In the genomic region with DNA sequence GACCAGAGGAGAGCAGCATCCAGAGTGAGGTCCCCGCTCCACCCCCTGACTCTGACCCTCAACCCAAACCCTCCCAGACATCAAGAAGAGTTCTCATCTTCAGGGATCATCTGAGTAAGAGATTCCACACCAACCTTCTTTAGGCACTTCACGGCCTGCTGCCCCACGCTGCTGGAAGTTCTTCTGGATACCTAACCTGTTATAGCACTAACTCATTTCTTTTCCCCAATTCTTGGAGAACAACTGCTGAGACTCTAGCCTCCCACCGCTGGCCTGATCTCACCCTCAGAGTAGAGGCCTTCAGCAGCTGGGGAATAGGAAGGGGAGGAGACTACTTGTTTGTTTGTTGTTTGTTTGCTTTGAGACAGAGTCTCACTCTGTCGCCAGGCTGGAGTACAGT, we compare ENCODE assay signal across 20 cellular contexts. TPM values are rescaled to one million over a fixed set of nuclear protein-coding genes. Genes with fewer than 3 reads are reported as not detected.
DNase-seq lines count a peak whose midpoint lies in the region; ATAC-seq lines count a peak whose summit lies in the region.
"Had no signal": no experiment of that assay in that cellular context is flagged by ENCODE, and none has a peak within 500 bp of the region (broad histone marks: within the 10 kb centered on the region; RNA-seq: fewer than 3 reads in every experiment).

No MANE protein-coding gene starts in this region.

- peaks cover 9% of the 10 kb centered on the region for H3K4me1 Mint-ChIP-seq in activated naive CD8-positive, alpha-beta T cell treated with anti-CD3 and anti-CD28 coated beads, Interleukin-2, amount 10 ng/mL, durations not matched to agents 7 days and 5 days
- peaks cover 11% of the 10 kb centered on the region for H3K4me1 Mint-ChIP-seq in activated naive CD8-positive, alpha-beta T cell treated with anti-CD3 and anti-CD28 coated beads for 36 hours
- peaks cover 9% of the 10 kb centered on the region for H3K4me1 Mint-ChIP-seq in dendritic cell treated with granulocyte-macrophage colony-stimulating factor and Interleukin-4, amounts not matched to agents 40 ng/mL and 50 ng/mL, for 4 days (ENCODE audit: low read depth)
- peaks cover 14% of the 10 kb centered on the region for H3K4me1 Mint-ChIP-seq in stimulated activated effector memory CD8-positive, alpha-beta T cell treated with anti-CD3 and anti-CD28 coated beads, Interleukin-12 subunit alpha, Interleukin-12 subunit beta, amount 100 ng/mL, for 72 hours
- peaks cover 6% of the 10 kb centered on the region for H3K4me1 Mint-ChIP-seq in activated T-helper 17 cell treated with anti-CD3 and anti-CD28 coated beads, Interleukin-2, amount 50 U/mL, for 72 hours
- H3K4me1 Mint-ChIP-seq: CD4-positive, alpha-beta memory T cell; GM23338; H9 had no signal

- POLR2A ChIA-PET in activated naive CD8-positive, alpha-beta T cell treated with anti-CD3 and anti-CD28 coated beads, Interleukin-2, amount 10 ng/mL, durations not matched to agents 7 days and 5 days (lab: Charles Lee), result no interaction called here

- DNase-seq in activated naive CD8-positive, alpha-beta T cell treated with anti-CD3 and anti-CD28 coated beads, Interleukin-2, amount 10 ng/mL, durations not matched to agents 7 days and 5 days, result peak; percentile 20
- no peak for DNase-seq in activated naive CD8-positive, alpha-beta T cell treated with anti-CD3 and anti-CD28 coated beads for 36 hours
- DNase-seq in posterior vena cava (ENCODE audit: low spot score) (peak; percentile 69), NCI-H524 (lab: John Stamatoyannopoulos, UW) (no peak)
- no peak for DNase-seq in stimulated activated effector memory CD8-positive, alpha-beta T cell treated with anti-CD3 and anti-CD28 coated beads, Interleukin-12 subunit alpha, Interleukin-12 subunit beta, amount 100 ng/mL, for 72 hours (ENCODE audit: low spot score in 2 of 2)
- DNase-seq: C1 segment of cervical spinal cord; Calu3; CD4-positive, alpha-beta memory T cell; COR-L47; DMS53; DMS79 treated with DMSO at 0.1 percent for 48 hours; GF-D8; H9 had no signal

- no peak for ATAC-seq in activated naive CD8-positive, alpha-beta T cell treated with anti-CD3 and anti-CD28 coated beads, Interleukin-2, amount 10 ng/mL, durations not matched to agents 7 days and 5 days (ENCODE audit: low read depth)
- ATAC-seq in stimulated activated effector memory CD8-positive, alpha-beta T cell treated with anti-CD3 and anti-CD28 coated beads, Interleukin-12 subunit alpha, Interleukin-12 subunit beta, amount 100 ng/mL, for 72 hours, result no peak
- ATAC-seq in activated T-helper 17 cell treated with anti-CD3 and anti-CD28 coated beads, Interleukin-2, amount 50 U/mL, for 72 hours (replicated peaks), result no peak
- ATAC-seq: GM23338, HCT116 had no signal

- intact Hi-C loops in dendritic cell treated with granulocyte-macrophage colony-stimulating factor and Interleukin-4, amounts not matched to agents 40 ng/mL and 50 ng/mL, for 4 days (cut with micrococcal nuclease), result no loop called here
- intact Hi-C loops in posterior vena cava (cut with DNase I), result no loop called here

- no peak overlapping the region for H3K4me3 Mint-ChIP-seq in activated naive CD8-positive, alpha-beta T cell treated with anti-CD3 and anti-CD28 coated beads, Interleukin-2, amount 10 ng/mL, durations not matched to agents 7 days and 5 days
- H3K4me3 Mint-ChIP-seq in activated naive CD8-positive, alpha-beta T cell treated with anti-CD3 and anti-CD28 coated beads for 36 hours, result no peak overlapping the region
- H3K4me3 Mint-ChIP-seq in dendritic cell treated with granulocyte-macrophage colony-stimulating factor and Interleukin-4, amounts not matched to agents 40 ng/mL and 50 ng/mL, for 4 days, result no peak overlapping the region
- no peak overlapping the region for H3K4me3 Mint-ChIP-seq in stimulated activated effector memory CD8-positive, alpha-beta T cell treated with anti-CD3 and anti-CD28 coated beads, Interleukin-12 subunit alpha, Interleukin-12 subunit beta, amount 100 ng/mL, for 72 hours
- H3K4me3 Mint-ChIP-seq in activated T-helper 17 cell treated with anti-CD3 and anti-CD28 coated beads, Interleukin-2, amount 50 U/mL, for 72 hours, result no peak overlapping the region
- H3K4me3 Mint-ChIP-seq: CD4-positive, alpha-beta memory T cell; GM23338; H9 had no signal

- peaks cover 5% of the 10 kb centered on the region for H3K27me3 Mint-ChIP-seq in activated naive CD8-positive, alpha-beta T cell treated with anti-CD3 and anti-CD28 coated beads, Interleukin-2, amount 10 ng/mL, durations not matched to agents 7 days and 5 days
- H3K27me3 Mint-ChIP-seq in activated naive CD8-positive, alpha-beta T cell treated with anti-CD3 and anti-CD28 coated beads for 36 hours, result no peaks in the 10 kb centered on the region
- peaks cover 13% of the 10 kb centered on the region for H3K27me3 Mint-ChIP-seq in dendritic cell treated with granulocyte-macrophage colony-stimulating factor and Interleukin-4, amounts not matched to agents 40 ng/mL and 50 ng/mL, for 4 days
- H3K27me3 Mint-ChIP-seq in activated T-helper 17 cell treated with anti-CD3 and anti-CD28 coated beads, Interleukin-2, amount 50 U/mL, for 72 hours, result no peaks in the 10 kb centered on the region
- H3K27me3 Mint-ChIP-seq: CD4-positive, alpha-beta memory T cell had no signal

- no peaks in the 10 kb centered on the region for H3K36me3 Mint-ChIP-seq in activated naive CD8-positive, alpha-beta T cell treated with anti-CD3 and anti-CD28 coated beads, Interleukin-2, amount 10 ng/mL, durations not matched to agents 7 days and 5 days
- no peaks in the 10 kb centered on the region for H3K36me3 Mint-ChIP-seq in activated naive CD8-positive, alpha-beta T cell treated with anti-CD3 and anti-CD28 coated beads for 36 hours
- H3K36me3 Mint-ChIP-seq in dendritic cell treated with granulocyte-macrophage colony-stimulating factor and Interleukin-4, amounts not matched to agents 40 ng/mL and 50 ng/mL, for 4 days (ENCODE audit: low read depth), result no peaks in the 10 kb centered on the region
- no peaks in the 10 kb centered on the region for H3K36me3 Mint-ChIP-seq in stimulated activated effector memory CD8-positive, alpha-beta T cell treated with anti-CD3 and anti-CD28 coated beads, Interleukin-12 subunit alpha, Interleukin-12 subunit beta, amount 100 ng/mL, for 72 hours
- H3K36me3 Mint-ChIP-seq in activated T-helper 17 cell treated with anti-CD3 and anti-CD28 coated beads, Interleukin-2, amount 50 U/mL, for 72 hours (ENCODE audit: low read depth), result no peaks in the 10 kb centered on the region
- H3K36me3 Mint-ChIP-seq: CD4-positive, alpha-beta memory T cell had no signal

- H3K27ac Mint-ChIP-seq in activated naive CD8-positive, alpha-beta T cell treated with anti-CD3 and anti-CD28 coated beads, Interleukin-2, amount 10 ng/mL, durations not matched to agents 7 days and 5 days, result no peak overlapping the region
- H3K27ac Mint-ChIP-seq in activated naive CD8-positive, alpha-beta T cell treated with anti-CD3 and anti-CD28 coated beads for 36 hours, result no peak overlapping the region
- H3K27ac Mint-ChIP-seq in dendritic cell treated with granulocyte-macrophage colony-stimulating factor and Interleukin-4, amounts not matched to agents 40 ng/mL and 50 ng/mL, for 4 days, result peak overlapping the region; percentile 57
- H3K27ac Mint-ChIP-seq in stimulated activated effector memory CD8-positive, alpha-beta T cell treated with anti-CD3 and anti-CD28 coated beads, Interleukin-12 subunit alpha, Interleukin-12 subunit beta, amount 100 ng/mL, for 72 hours, result peak overlapping the region; percentile 63
- H3K27ac Mint-ChIP-seq in activated T-helper 17 cell treated with anti-CD3 and anti-CD28 coated beads, Interleukin-2, amount 50 U/mL, for 72 hours, result no peak overlapping the region
- H3K27ac Mint-ChIP-seq: CD4-positive, alpha-beta memory T cell; H9 had no signal

- no peaks in the 10 kb centered on the region for H3K9me3 Mint-ChIP-seq in activated naive CD8-positive, alpha-beta T cell treated with anti-CD3 and anti-CD28 coated beads, Interleukin-2, amount 10 ng/mL, durations not matched to agents 7 days and 5 days
- no peaks in the 10 kb centered on the region for H3K9me3 Mint-ChIP-seq in activated naive CD8-positive, alpha-beta T cell treated with anti-CD3 and anti-CD28 coated beads for 36 hours
- H3K9me3 Mint-ChIP-seq in dendritic cell treated with granulocyte-macrophage colony-stimulating factor and Interleukin-4, amounts not matched to agents 40 ng/mL and 50 ng/mL, for 4 days, result no peaks in the 10 kb centered on the region
- H3K9me3 Mint-ChIP-seq in stimulated activated effector memory CD8-positive, alpha-beta T cell treated with anti-CD3 and anti-CD28 coated beads, Interleukin-12 subunit alpha, Interleukin-12 subunit beta, amount 100 ng/mL, for 72 hours, result no peaks in the 10 kb centered on the region
- no peaks in the 10 kb centered on the region for H3K9me3 Mint-ChIP-seq in activated T-helper 17 cell treated with anti-CD3 and anti-CD28 coated beads, Interleukin-2, amount 50 U/mL, for 72 hours
- H3K9me3 Mint-ChIP-seq: CD4-positive, alpha-beta memory T cell; GM23338; H9 had no signal

RNA-seq across cellular contexts. Expression of gene TMPRSS13, which starts 7.3 kb away (rescaled TPM):
- 1 to 10 TPM; 2.7 to 5.0 TPM for total RNA-seq in activated naive CD8-positive, alpha-beta T cell treated with anti-CD3 and anti-CD28 coated beads, Interleukin-2, amount 10 ng/mL, durations not matched to agents 7 days and 5 days
- 1 to 10 TPM; 1.9 to 3.4 TPM for total RNA-seq in activated naive CD8-positive, alpha-beta T cell treated with anti-CD3 and anti-CD28 coated beads for 36 hours
- total RNA-seq in posterior vena cava, result under 1 TPM; 0.24 to 0.37 TPM
- total RNA-seq in activated T-helper 17 cell treated with anti-CD3 and anti-CD28 coated beads, Interleukin-2, amount 50 U/mL, for 72 hours, result 1 to 10 TPM in 1 of 2 donors, under 1 TPM in 1; 0.61 to 2.1 TPM
- total RNA-seq: A172, A673, G401 had no signal

RNA-seq across cellular contexts. Expression of gene FXYD6, which starts 45.4 kb away (rescaled TPM):
- total RNA-seq in activated naive CD8-positive, alpha-beta T cell treated with anti-CD3 and anti-CD28 coated beads, Interleukin-2, amount 10 ng/mL, durations not matched to agents 7 days and 5 days, result under 1 TPM in 1 of 2 experiments, not detected in 1; 0.31 TPM
- total RNA-seq in activated naive CD8-positive, alpha-beta T cell treated with anti-CD3 and anti-CD28 coated beads for 36 hours, result under 1 TPM in 1 of 2 experiments, not detected in 1; 0.18 TPM
- 100 to 1,000 TPM in 1 of 2 donors, 10 to 100 TPM in 1; 62.8 to 107 TPM for total RNA-seq in posterior vena cava
- under 1 TPM in 1 of 2 donors, not detected in 1; 0.19 TPM for total RNA-seq in activated T-helper 17 cell treated with anti-CD3 and anti-CD28 coated beads, Interleukin-2, amount 50 U/mL, for 72 hours
- total RNA-seq: CD4-positive, alpha-beta memory T cell; G401 had no signal

Comparison
In these comparisons a context has a peak if more than half of its experiments do, and no peak if none do; other contexts are left out.
1. DNase-seq: peak in activated naive CD8-positive, alpha-beta T cell treated with anti-CD3 and anti-CD28 coated beads, Interleukin-2, amount 10 ng/mL, durations not matched to agents 7 days and 5 days (single experiment) and posterior vena cava (single experiment); none in activated naive CD8-positive, alpha-beta T cell treated with anti-CD3 and anti-CD28 coated beads for 36 hours (single experiment), stimulated activated effector memory CD8-positive, alpha-beta T cell treated with anti-CD3 and anti-CD28 coated beads, Interleukin-12 subunit alpha, Interleukin-12 subunit beta, amount 100 ng/mL, for 72 hours (0 of 2) and NCI-H524 (0 of 2).
2. H3K27ac Mint-ChIP-seq: peak in dendritic cell treated with granulocyte-macrophage colony-stimulating factor and Interleukin-4, amounts not matched to agents 40 ng/mL and 50 ng/mL, for 4 days (single experiment) and stimulated activated effector memory CD8-positive, alpha-beta T cell treated with anti-CD3 and anti-CD28 coated beads, Interleukin-12 subunit alpha, Interleukin-12 subunit beta, amount 100 ng/mL, for 72 hours (single experiment); none in activated naive CD8-positive, alpha-beta T cell treated with anti-CD3 and anti-CD28 coated beads, Interleukin-2, amount 10 ng/mL, durations not matched to agents 7 days and 5 days (single experiment), activated naive CD8-positive, alpha-beta T cell treated with anti-CD3 and anti-CD28 coated beads for 36 hours (single experiment) and activated T-helper 17 cell treated with anti-CD3 and anti-CD28 coated beads, Interleukin-2, amount 50 U/mL, for 72 hours (single experiment).
3. RNA of gene FXYD6, which starts 45.4 kb away (total RNA-seq): 62.8 to 107 TPM in posterior vena cava; 0.31 TPM in activated naive CD8-positive, alpha-beta T cell treated with anti-CD3 and anti-CD28 coated beads, Interleukin-2, amount 10 ng/mL, durations not matched to agents 7 days and 5 days, 0.19 TPM in activated T-helper 17 cell treated with anti-CD3 and anti-CD28 coated beads, Interleukin-2, amount 50 U/mL, for 72 hours and 0.18 TPM in activated naive CD8-positive, alpha-beta T cell treated with anti-CD3 and anti-CD28 coated beads for 36 hours; every median in the first group is over 10 times any median in the second.